ENCODE assay signal across 9 cellular contexts in genomic region chr9:2469681-2470141, GRCh38.
DNase-seq lines count a peak whose midpoint lies in the region; ATAC-seq and TF ChIP-seq lines count a peak whose summit lies in the region.
"Had no signal": no experiment of that assay in that cellular context is flagged by ENCODE, and none has a peak within 500 bp of the region (broad histone marks: within the 10 kb centered on the region; RNA-seq: fewer than 3 reads in every experiment).

No MANE protein-coding gene starts in this region.

- peak overlapping the region; percentile 82 for H2AFZ ChIP-seq in Karpas-422 (ENCODE audit: low read length)

- no peaks in the 10 kb centered on the region for H3K79me2 ChIP-seq in Karpas-422 (ENCODE audit: low read length)

- H3K36me3 ChIP-seq in Karpas-422 (ENCODE audit: insufficient read depth, low read length): no peaks in the 10 kb centered on the region; the same call in 1 of the 2 replicates

- peaks cover 45% of the 10 kb centered on the region for H3K4me1 ChIP-seq in Karpas-422 (ENCODE audit: low read length)

- no peak overlapping the region for H3K9ac ChIP-seq in Karpas-422 (ENCODE audit: low read length)

- no peaks in the 10 kb centered on the region for H4K20me1 ChIP-seq in Karpas-422 (ENCODE audit: insufficient read depth, low read depth, low read length)

- no peak for ATAC-seq in GM21515 (IDR thresholded peaks at IDR 0.05; ENCODE audit: unreplicated experiment)

- DNase-seq in NCI-H2171 treated with DMSO at 0.1 percent for 48 hours (lab: John Stamatoyannopoulos, UW) (peak; percentile 35), NCI-H2171 (lab: John Stamatoyannopoulos, UW) (no peak), Karpas-422 (peak; percentile 81), choroid plexus epithelial cell (ENCODE audit: low read depth) (peak; percentile 74), pons (ENCODE audit: low spot score) (peak; percentile 24), activated gamma-delta T cell (lab: John Stamatoyannopoulos, UW) (no peak), ureter (ENCODE audit: low spot score) (no peak)
- DNase-seq: naive B cell had no signal

- H3K9me3 ChIP-seq in Karpas-422 (ENCODE audit: low read length): peaks cover under 1% of the 10 kb centered on the region; the same call in 1 of the 2 replicates

- no peaks in the 10 kb centered on the region for H3K9me2 ChIP-seq in Karpas-422 (replicated peaks; ENCODE audit: insufficient read depth, low read length)

- H3K27me3 ChIP-seq in Karpas-422 (ENCODE audit: low read length): no peaks in the 10 kb centered on the region

- H3K27ac ChIP-seq in Karpas-422 (ENCODE audit: low read length): peak overlapping the region; percentile 29; the same call in 1 of the 2 replicates

- H3K4me3 ChIP-seq in Karpas-422 (ENCODE audit: low read length) (no peak overlapping the region), choroid plexus epithelial cell (ENCODE audit: low read depth, low read length) (no peak overlapping the region)

- TF ChIP-seq CTCF in choroid plexus epithelial cell (conservative IDR thresholded peaks at IDR 0.05; ENCODE audit: low read depth, low read length): no peak

- peak overlapping the region; percentile 13 for H3K4me2 ChIP-seq in Karpas-422 (ENCODE audit: low read depth, low read length, poor library complexity, severe bottlenecking)

Comparison
In these comparisons a context has a peak if more than half of its experiments do, and no peak if none do; other contexts are left out.
1. DNase-seq: peak in NCI-H2171 treated with DMSO at 0.1 percent for 48 hours (single experiment), Karpas-422 (single experiment), choroid plexus epithelial cell (single experiment) and pons (single experiment); none in NCI-H2171 (single experiment), activated gamma-delta T cell (single experiment) and ureter (single experiment).